Comparison of ENCODE assay signal across 11 cellular contexts in genomic region chr2:65076345-65076710, GRCh38. TPM values are rescaled to one million over a fixed set of nuclear protein-coding genes. Genes with fewer than 3 reads are reported as not detected.
DNase-seq lines count a peak whose midpoint lies in the region; ATAC-seq and TF ChIP-seq lines count a peak whose summit lies in the region.
"Had no signal": no experiment of that assay in that cellular context is flagged by ENCODE, and none has a peak within 500 bp of the region (broad histone marks: within the 10 kb centered on the region; RNA-seq: fewer than 3 reads in every experiment).

No MANE protein-coding gene starts in this region.

- 17 to 39% methylated on average over 6 to 7 of the region's 7 CpGs for WGBS in lower leg skin, 2 donors
- WGBS in mesendoderm (ENCODE audit: extremely low coverage, insufficient coverage, low lambda C conversion rate) = no CpG with 5 or more reads among the region's 7 CpGs

- H3K4ac ChIP-seq in mesendoderm (ENCODE audit: low read depth, low read length) = no peak overlapping the region

- H3K9ac ChIP-seq in mesendoderm (ENCODE audit: low read length) = no peak overlapping the region

- peak; percentile 80 for DNase-seq in EH (ENCODE audit: low read depth)
- no peak for DNase-seq in activated B cell treated with CpG ODN at 0.5 μM for 24 hours
- peak; percentile 82 for DNase-seq in fibroblast of the aortic adventitia (ENCODE audit: low read depth)
- DNase-seq in retinal pigment epithelial cell (ENCODE audit: low read depth) = peak; percentile 76
- DNase-seq in lower leg skin (ENCODE audit: low spot score in 2 of 2) = no peak
- no peak for DNase-seq in KG1 (lab: John Stamatoyannopoulos, UW)
- DNase-seq in HEK293T (ENCODE audit: extremely low spot score) = no peak
- DNase-seq in mesendoderm = no peak
- DNase-seq: activated T-cell treated with anti-CD3 and anti-CD28 coated beads, Interleukin-2, amount 50 U/mL, for 72 hours; hypothalamus; NCI-H1694 had no signal

- no peak overlapping the region for H2BK120ac ChIP-seq in mesendoderm (ENCODE audit: low read depth, low read length)

- peaks cover 7% of the 10 kb centered on the region for H3K36me3 ChIP-seq in mesendoderm (ENCODE audit: control insufficient read depth, insufficient read depth, low read length)

- H3K4me2 ChIP-seq in mesendoderm (ENCODE audit: low read length) = no peak overlapping the region

- H3K18ac ChIP-seq in mesendoderm (ENCODE audit: low read length) = no peak overlapping the region

- no peak overlapping the region for H4K8ac ChIP-seq in mesendoderm (ENCODE audit: low read depth, low read length)

- CTCF ChIA-PET in activated B cell treated with CpG ODN at 0.5 μM for 24 hours (lab: Charles Lee) (no interaction called here), HEK293T (lab: Yijun Ruan, JAX) (interaction anchor here (0.8 kb wide), 1 partner anchor 36 kb away, joined by 3 read pairs; no protein-coding TSS in a partner anchor)

- no peak for ATAC-seq in activated B cell treated with CpG ODN at 0.5 μM for 24 hours (ENCODE audit: low read depth)

- intact Hi-C loops in activated B cell treated with CpG ODN at 0.5 μM for 24 hours (cut with micrococcal nuclease) = no loop called here
- intact Hi-C loops in lower leg skin (cut with DNase I; ENCODE audit: low total_unique reads) = no loop called here

- no peak overlapping the region for H4K5ac ChIP-seq in mesendoderm (ENCODE audit: low read length)

- H3K27me3 Mint-ChIP-seq in activated B cell treated with CpG ODN at 0.5 μM for 24 hours = no peaks in the 10 kb centered on the region

- peaks cover 72% of the 10 kb centered on the region for H3K36me3 Mint-ChIP-seq in activated B cell treated with CpG ODN at 0.5 μM for 24 hours (ENCODE audit: low read depth)

- no peak overlapping the region for H2BK5ac ChIP-seq in mesendoderm (ENCODE audit: low read length)

- H3K27ac ChIP-seq in mesendoderm (ENCODE audit: low read depth, low read length) = no peak overlapping the region

- no peaks in the 10 kb centered on the region for H3K79me1 ChIP-seq in mesendoderm (ENCODE audit: low read length)

- POLR2A ChIA-PET in activated B cell treated with CpG ODN at 0.5 μM for 24 hours (lab: Charles Lee) (interaction anchor here (0.6 kb wide), 1 partner anchor 151 kb away, joined by 5 read pairs; the partner anchor contains the start of gene ACTR2), HEK293T (lab: Yijun Ruan, JAX) (no interaction called here)

- TF ChIP-seq POLR2A in lower leg skin (IDR thresholded peaks at IDR 0.05) = no peak

- no peak overlapping the region for H2BK15ac ChIP-seq in mesendoderm (replicated peaks; ENCODE audit: low read depth)

- no peaks in the 10 kb centered on the region for H3K4me1 ChIP-seq in mesendoderm (ENCODE audit: control insufficient read depth, low read depth, low read length)

- H3K79me2 ChIP-seq in mesendoderm (ENCODE audit: control insufficient read depth, insufficient read depth, low read length) = no peaks in the 10 kb centered on the region

- H3K23ac ChIP-seq in mesendoderm (ENCODE audit: low read length) = no peak overlapping the region

- H3K27ac Mint-ChIP-seq in activated B cell treated with CpG ODN at 0.5 μM for 24 hours = peak overlapping the region; percentile 53

- H3K27me3 ChIP-seq in mesendoderm (ENCODE audit: insufficient read depth, low read length, poor library complexity) = no peaks in the 10 kb centered on the region

- H3K4me3 Mint-ChIP-seq in activated B cell treated with CpG ODN at 0.5 μM for 24 hours = no peak overlapping the region
- H3K4me3 Mint-ChIP-seq: activated T-cell treated with anti-CD3 and anti-CD28 coated beads, Interleukin-2, amount 50 U/mL, for 72 hours had no signal

- TF ChIP-seq CTCF in activated B cell treated with CpG ODN at 0.5 μM for 24 hours (IDR thresholded peaks at IDR 0.05) = no peak
- no peak for TF ChIP-seq CTCF in fibroblast of the aortic adventitia (IDR thresholded peaks at IDR 0.05; ENCODE audit: insufficient read depth, low read length)
- no peak for TF ChIP-seq CTCF in retinal pigment epithelial cell (conservative IDR thresholded peaks at IDR 0.05; ENCODE audit: low read depth, low read length)
- TF ChIP-seq CTCF in lower leg skin (IDR thresholded peaks at IDR 0.05) = no peak

- H3K4me3 ChIP-seq in fibroblast of the aortic adventitia (ENCODE audit: low read depth, low read length) = no peak overlapping the region
- no peak overlapping the region for H3K4me3 ChIP-seq in retinal pigment epithelial cell (ENCODE audit: low read length)
- H3K4me3 ChIP-seq in lower leg skin (ENCODE audit: low read depth, poor library complexity, severe bottlenecking) = no peak overlapping the region
- no peak overlapping the region for H3K4me3 ChIP-seq in mesendoderm (ENCODE audit: low read length)

- H3K9me3 Mint-ChIP-seq in activated B cell treated with CpG ODN at 0.5 μM for 24 hours = no peaks in the 10 kb centered on the region
- H3K9me3 Mint-ChIP-seq: activated T-cell treated with anti-CD3 and anti-CD28 coated beads, Interleukin-2, amount 50 U/mL, for 72 hours had no signal

- peaks cover 27% of the 10 kb centered on the region for H3K4me1 Mint-ChIP-seq in activated B cell treated with CpG ODN at 0.5 μM for 24 hours

- H3K56ac ChIP-seq in mesendoderm (ENCODE audit: low read length) = no peak overlapping the region

- H2AK5ac ChIP-seq in mesendoderm (ENCODE audit: low read length) = no peak overlapping the region

TF ChIP-seq in HEK293T, 16 proteins besides CTCF, POLR2A, EP300 and RAD21:
- no peak for TF ChIP-seq TARDBP (IDR thresholded peaks at IDR 0.05)
- TF ChIP-seq NFRKB (IDR thresholded peaks at IDR 0.05) = no peak
- TF ChIP-seq HDGF (IDR thresholded peaks at IDR 0.05; ENCODE audit: borderline replicate concordance) = no peak
- no peak for TF ChIP-seq SUZ12 (IDR thresholded peaks at IDR 0.05)
- TF ChIP-seq PKNOX1 (IDR thresholded peaks at IDR 0.05) = no peak
- no peak for TF ChIP-seq FOXA1 (IDR thresholded peaks at IDR 0.05)
- TF ChIP-seq ARNT (IDR thresholded peaks at IDR 0.05) = no peak
- no peak for TF ChIP-seq BHLHE40 (IDR thresholded peaks at IDR 0.05; ENCODE audit: borderline replicate concordance)
- TF ChIP-seq CTBP1 (IDR thresholded peaks at IDR 0.05; ENCODE audit: borderline replicate concordance) = no peak
- TF ChIP-seq FOXK2 (IDR thresholded peaks at IDR 0.05) = no peak
- TF ChIP-seq SP1 (IDR thresholded peaks at IDR 0.05) = no peak

RNA-seq across cellular contexts. Expression of gene CEP68, which starts 20.1 kb away (rescaled TPM):
- 16.6 and 17.9 TPM in 2 replicates for total RNA-seq in activated B cell treated with CpG ODN at 0.5 μM for 24 hours
- total RNA-seq in fibroblast of the aortic adventitia (ENCODE audit: low replicate concordance) = 12.0 and 12.3 TPM in 2 replicates
- total RNA-seq in lower leg skin = 10 to 100 TPM; 18.5 to 27.5 (median 25.3) TPM
- polyA plus RNA-seq in mesendoderm (2013, experiment 1 of 2) = 9.3 TPM
- polyA plus RNA-seq in mesendoderm (2013, experiment 2 of 2) = 9.4 TPM

RNA-seq across cellular contexts. Expression of gene RAB1A, which starts 53.6 kb away (rescaled TPM):
- total RNA-seq in activated B cell treated with CpG ODN at 0.5 μM for 24 hours (45.0 and 46.4 TPM in 2 replicates), fibroblast of the aortic adventitia (ENCODE audit: low replicate concordance) (72.1 and 80.7 TPM in 2 replicates), lower leg skin (10 to 100 TPM; 49.1 to 68.0 (median 55.2) TPM)
- polyA plus RNA-seq in mesendoderm (2013, experiment 1 of 2) = 126 TPM
- 121 TPM for polyA plus RNA-seq in mesendoderm (2013, experiment 2 of 2)

Comparison
In these comparisons a context has a peak if more than half of its experiments do, and no peak if none do; other contexts are left out.
1. DNase-seq: peak in EH (single experiment), fibroblast of the aortic adventitia (single experiment) and retinal pigment epithelial cell (single experiment); none in activated B cell treated with CpG ODN at 0.5 μM for 24 hours (single experiment), lower leg skin (0 of 2), KG1 (single experiment), HEK293T (single experiment) and mesendoderm (single experiment).